In genomic region chr7:99919814-99920618, GRCh38 we compare ENCODE assay signal across 8 cellular contexts. TPM values are rescaled to one million over a fixed set of nuclear protein-coding genes. Genes with fewer than 3 reads are reported as not detected.
DNase-seq lines count a peak whose midpoint lies in the region; ATAC-seq and TF ChIP-seq lines count a peak whose summit lies in the region.

No MANE protein-coding gene starts in this region.

- ATAC-seq in GM18519 (IDR thresholded peaks at IDR 0.05; ENCODE audit: low FRiP score, unreplicated experiment) (no peak), GM18502 (IDR thresholded peaks at IDR 0.05; ENCODE audit: poor library complexity, unreplicated experiment) (no peak)

- no peaks in the 10 kb centered on the region for H3K9me3 ChIP-seq in esophagus (ENCODE audit: control insufficient read depth in 2 of 2, insufficient read depth in 1 of 2, low read depth in 1 of 2, low read length in 1 of 2)

- TF ChIP-seq CTCF in GM12865 (IDR thresholded peaks at IDR 0.05; ENCODE audit: insufficient read depth, low read depth, low read length, missing control alignments): no peak

- H3K27me3 ChIP-seq in esophagus (ENCODE audit: control insufficient read depth in 1 of 2, insufficient read depth in 2 of 2, low read length in 2 of 2): no peaks in the 10 kb centered on the region
- no peaks in the 10 kb centered on the region for H3K27me3 ChIP-seq in rectal smooth muscle tissue (ENCODE audit: control insufficient read depth, insufficient read depth, low read length)
- H3K27me3 ChIP-seq in H7 (ENCODE audit: control insufficient read depth, insufficient read depth, low read length): no peaks in the 10 kb centered on the region

- peak overlapping the region; percentile 92 to 94 for H3K27ac ChIP-seq in esophagus (ENCODE audit: low read depth in 2 of 2, low read length in 1 of 2)
- H3K27ac ChIP-seq in rectal smooth muscle tissue (ENCODE audit: low read depth, low read length): peak overlapping the region; percentile 97

- no peaks in the 10 kb centered on the region for H3K4me1 ChIP-seq in esophagus (ENCODE audit: control insufficient read depth in 2 of 2, insufficient read depth in 2 of 2, low read length in 1 of 2)
- H3K4me1 ChIP-seq in rectal smooth muscle tissue (ENCODE audit: control insufficient read depth, insufficient read depth, low read length): peaks cover 23% of the 10 kb centered on the region

- peak overlapping the region; percentile 74 for H3K9ac ChIP-seq in rectal smooth muscle tissue (ENCODE audit: low read length)

- no peak for DNase-seq in GM12865 (ENCODE audit: low read depth)
- DNase-seq in RKO (ENCODE audit: low spot score): peak; percentile 51
- DNase-seq in H7: no peak
- DNase-seq in SKM-1 treated with dmso at 0.1 percent for 144 hours (lab: John Stamatoyannopoulos, UW; ENCODE audit: unreplicated experiment): no peak

- WGBS in esophagus, 2 donors: 47 to 57% methylated on average over 8 of the region's 8 CpGs

- H3K4me3 ChIP-seq in GM12865 (ENCODE audit: low read depth, low read length) (peak overlapping the region; percentile 98), esophagus (ENCODE audit: low read depth in 1 of 2, low read length in 2 of 2) (peak overlapping the region; percentile 78 to 92), rectal smooth muscle tissue (ENCODE audit: low read length) (peak overlapping the region; percentile 93), H7 (ENCODE audit: insufficient read depth, low read depth, low read length) (no peak overlapping the region)

- H3K36me3 ChIP-seq in esophagus (ENCODE audit: control insufficient read depth in 2 of 2, insufficient read depth in 2 of 2, low read length in 1 of 2) (no peaks in the 10 kb centered on the region), rectal smooth muscle tissue (ENCODE audit: control insufficient read depth, insufficient read depth, low read length) (peaks cover 4% of the 10 kb centered on the region), H7 (replicated peaks; ENCODE audit: control insufficient read depth, insufficient read depth, low read length) (no peaks in the 10 kb centered on the region)

RNA-seq across cellular contexts. Expression of gene TRIM4, which starts 0.7 kb away (rescaled TPM):
- polyA plus RNA-seq in esophagus: 10 to 100 TPM in 1 of 2 donors, 1 to 10 TPM in 1; 9.4 to 11.8 TPM
- 0.28 TPM in 1 of 2 replicates, not detected in the other for total RNA-seq in H7 (2014; rRNA removed; shearing (Covaris generic))

RNA-seq across cellular contexts. Expression of gene GJC3, which starts 9.4 kb away (rescaled TPM):
- polyA plus RNA-seq in esophagus: not detected
- 0.10 and 0.37 TPM in 2 replicates for total RNA-seq in H7 (2014; rRNA removed; shearing (Covaris generic))

RNA-seq across cellular contexts. Expression of gene OR2AE1, which starts 43.2 kb away (rescaled TPM):
- polyA plus RNA-seq in esophagus: not detected
- total RNA-seq in H7 (2014; rRNA removed; shearing (Covaris generic)): not detected in 2 replicates

RNA-seq across cellular contexts. Expression of gene AZGP1, which starts 55.8 kb away (rescaled TPM):
- polyA plus RNA-seq in esophagus: 1 to 10 TPM; 1.6 to 2.0 TPM
- total RNA-seq in H7 (2014; rRNA removed; shearing (Covaris generic)): not detected in 2 replicates
